15 cellular contexts compared by ENCODE assay signal in the genomic region with DNA sequence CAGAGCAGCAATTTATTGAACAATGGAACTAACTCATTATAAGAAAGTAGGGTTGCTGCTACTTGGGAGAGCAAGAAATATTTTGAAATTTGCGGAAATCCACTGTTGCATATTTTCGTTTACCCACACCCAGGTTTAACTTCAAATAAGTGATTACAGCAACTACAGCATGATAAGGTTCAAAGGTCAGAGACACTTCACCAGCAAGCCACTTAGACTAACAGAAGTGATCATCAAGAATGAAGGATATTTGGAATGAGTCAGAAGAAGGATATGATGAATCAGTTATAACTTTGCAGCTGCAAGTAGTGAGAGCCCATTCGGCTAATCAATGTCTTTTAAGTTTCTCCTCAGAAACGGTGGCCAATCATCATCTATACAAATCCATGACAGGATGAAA.
A peak's percentile ranks its signal among the peaks of the same experiment; 100 is the strongest.
DNase-seq lines count a peak whose midpoint lies in the region; ATAC-seq and TF ChIP-seq lines count a peak whose summit lies in the region.
"Had no signal": no experiment of that assay in that cellular context is flagged by ENCODE, and none has a peak within 500 bp of the region (broad histone marks: within the 10 kb centered on the region; RNA-seq: fewer than 3 reads in every experiment).

No MANE protein-coding gene starts in this region.

- ATAC-seq in HCT116: peak; percentile 66
- ATAC-seq in RWPE2 (ENCODE audit: low read depth): peak; percentile 72
- ATAC-seq in stimulated activated effector memory CD8-positive, alpha-beta T cell treated with anti-CD3 and anti-CD28 coated beads, Interleukin-12 subunit alpha, Interleukin-12 subunit beta, amount 100 ng/mL, for 72 hours: peak; percentile 37
- no peak for ATAC-seq in GM18498 (IDR thresholded peaks at IDR 0.05; ENCODE audit: unreplicated experiment)

- H3K27me3 ChIP-seq in HCT116 (ENCODE audit: insufficient read depth, low read length): no peaks in the 10 kb centered on the region
- no peaks in the 10 kb centered on the region for H3K27me3 ChIP-seq in RWPE2 (ENCODE audit: insufficient read depth, poor library complexity, severe bottlenecking)
- no peaks in the 10 kb centered on the region for H3K27me3 ChIP-seq in fibroblast of lung (ENCODE audit: control insufficient read depth, insufficient read depth, low read length)
- H3K27me3 ChIP-seq: cardiac muscle cell, ovary had no signal

- H3K36me3 ChIP-seq in HCT116 (ENCODE audit: control insufficient read depth in 1 of 2, insufficient read depth in 2 of 2, low read length in 2 of 2) (no peaks in the 10 kb centered on the region), RWPE2 (ENCODE audit: low read depth) (no peaks in the 10 kb centered on the region), fibroblast of lung (ENCODE audit: control insufficient read depth, insufficient read depth, low read length) (no peaks in the 10 kb centered on the region)
- H3K36me3 ChIP-seq: cardiac muscle cell, ovary had no signal

- H3K4me1 ChIP-seq in HCT116 (ENCODE audit: control insufficient read depth in 1 of 2, insufficient read depth in 2 of 2, low read length in 2 of 2): peaks cover 5 to 22% of the 10 kb centered on the region in 2 experiments; a peak in 2 of 4 replicates
- peaks cover 37% of the 10 kb centered on the region for H3K4me1 ChIP-seq in RWPE2 (ENCODE audit: insufficient read depth, poor library complexity, severe bottlenecking)
- H3K4me1 ChIP-seq in fibroblast of lung (ENCODE audit: control insufficient read depth, extremely low read depth, insufficient read depth, low read length): peaks cover 20% of the 10 kb centered on the region

- TF ChIP-seq RAD21 in HCT116 (IDR thresholded peaks at IDR 0.05; ENCODE audit: low read depth): no peak

- POLR2A ChIA-PET in HCT116 (lab: Charles Lee): interaction anchor here (1.3 kb wide), 1 partner anchor 10 kb away, joined by 3 read pairs; no protein-coding TSS in a partner anchor

- no peaks in the 10 kb centered on the region for H3K9me3 Mint-ChIP-seq in stimulated activated effector memory CD8-positive, alpha-beta T cell treated with anti-CD3 and anti-CD28 coated beads, Interleukin-12 subunit alpha, Interleukin-12 subunit beta, amount 100 ng/mL, for 72 hours
- H3K9me3 Mint-ChIP-seq: activated naive CD4-positive, alpha-beta T cell treated with anti-CD3 and anti-CD28 coated beads, Interleukin-2, amount 50 U/mL, for 24 hours had no signal

- no peak for TF ChIP-seq POLR2A in HCT116 (IDR thresholded peaks at IDR 0.05; ENCODE audit: borderline replicate concordance, extremely low read depth, insufficient read depth, insufficient read length)

- no peak overlapping the region for H3K27ac Mint-ChIP-seq in stimulated activated effector memory CD8-positive, alpha-beta T cell treated with anti-CD3 and anti-CD28 coated beads, Interleukin-12 subunit alpha, Interleukin-12 subunit beta, amount 100 ng/mL, for 72 hours
- H3K27ac Mint-ChIP-seq: activated naive CD4-positive, alpha-beta T cell treated with anti-CD3 and anti-CD28 coated beads, Interleukin-2, amount 50 U/mL, for 24 hours; CD14-positive monocyte had no signal

- no peak for DNase-seq in HCT116 (ENCODE audit: low read depth, low spot score)
- DNase-seq in RWPE2 (ENCODE audit: low spot score): no peak
- peak; percentile 53 to 92 for DNase-seq in fibroblast of lung (ENCODE audit: low read depth in 2 of 2)
- no peak for DNase-seq in stimulated activated effector memory CD8-positive, alpha-beta T cell treated with anti-CD3 and anti-CD28 coated beads, Interleukin-12 subunit alpha, Interleukin-12 subunit beta, amount 100 ng/mL, for 72 hours (ENCODE audit: low spot score in 2 of 2)
- DNase-seq in GM10266 (ENCODE audit: extremely low spot score): no peak
- no peak for DNase-seq in NCI-H2171 treated with DMSO at 0.1 percent for 48 hours (lab: John Stamatoyannopoulos, UW)
- DNase-seq: activated CD4-positive, alpha-beta T cell treated with anti-CD3 and anti-CD28 coated beads, Interleukin-2, amount 50 U/mL, for 4 hours; DMS79; NCI-H1694 treated with DMSO at 0.1 percent for 48 hours; ovary had no signal

- peak overlapping the region; percentile 56 for H3K4me2 ChIP-seq in HCT116 (ENCODE audit: low read length)
- peak overlapping the region; percentile 66 for H3K4me2 ChIP-seq in fibroblast of lung (ENCODE audit: extremely low read depth, insufficient read depth, low read length)
- H3K4me2 ChIP-seq: smooth muscle cell had no signal

- H3K9ac ChIP-seq in HCT116 (ENCODE audit: low read length) (no peak overlapping the region), fibroblast of lung (ENCODE audit: insufficient read depth, low read length) (no peak overlapping the region)

- H3K4me3 Mint-ChIP-seq in stimulated activated effector memory CD8-positive, alpha-beta T cell treated with anti-CD3 and anti-CD28 coated beads, Interleukin-12 subunit alpha, Interleukin-12 subunit beta, amount 100 ng/mL, for 72 hours: no peak overlapping the region
- H3K4me3 Mint-ChIP-seq: activated naive CD4-positive, alpha-beta T cell treated with anti-CD3 and anti-CD28 coated beads, Interleukin-2, amount 50 U/mL, for 24 hours; CD14-positive monocyte had no signal

- H3K27ac ChIP-seq in HCT116 (ENCODE audit: low read depth, low read length) (no peak overlapping the region), RWPE2 (ENCODE audit: poor library complexity, severe bottlenecking) (peak overlapping the region; percentile 97), fibroblast of lung (ENCODE audit: insufficient read depth, low read length) (peak overlapping the region; percentile 55)
- H3K27ac ChIP-seq: cardiac muscle cell, ovary had no signal

- no peaks in the 10 kb centered on the region for H3K4me1 Mint-ChIP-seq in stimulated activated effector memory CD8-positive, alpha-beta T cell treated with anti-CD3 and anti-CD28 coated beads, Interleukin-12 subunit alpha, Interleukin-12 subunit beta, amount 100 ng/mL, for 72 hours
- H3K4me1 Mint-ChIP-seq: activated naive CD4-positive, alpha-beta T cell treated with anti-CD3 and anti-CD28 coated beads, Interleukin-2, amount 50 U/mL, for 24 hours; CD14-positive monocyte had no signal

- H3K9me3 ChIP-seq in HCT116 (ENCODE audit: control insufficient read depth in 1 of 2, insufficient read depth in 1 of 2, low read depth in 1 of 2, low read length in 2 of 2): no peaks in the 10 kb centered on the region
- H3K9me3 ChIP-seq in RWPE2 (ENCODE audit: severe bottlenecking): peaks cover 4% of the 10 kb centered on the region
- no peaks in the 10 kb centered on the region for H3K9me3 ChIP-seq in fibroblast of lung (ENCODE audit: control insufficient read depth, insufficient read depth, low read depth, low read length)
- H3K9me3 ChIP-seq: ovary had no signal

- H3K36me3 Mint-ChIP-seq in stimulated activated effector memory CD8-positive, alpha-beta T cell treated with anti-CD3 and anti-CD28 coated beads, Interleukin-12 subunit alpha, Interleukin-12 subunit beta, amount 100 ng/mL, for 72 hours: no peaks in the 10 kb centered on the region
- H3K36me3 Mint-ChIP-seq: activated naive CD4-positive, alpha-beta T cell treated with anti-CD3 and anti-CD28 coated beads, Interleukin-2, amount 50 U/mL, for 24 hours; CD14-positive monocyte had no signal

- H2AFZ ChIP-seq in HCT116 (ENCODE audit: low read depth, low read length, poor library complexity, severe bottlenecking): peak overlapping the region; percentile 47
- no peak overlapping the region for H2AFZ ChIP-seq in fibroblast of lung (ENCODE audit: low read length)

- BruUV-seq in HCT116 (replicated peaks; lab: Mats Ljungman, UMichigan): no TSS peak

- RAD21 ChIA-PET in HCT116 (lab: Charles Lee; ENCODE audit: low non-redundant PET in 1 of 2, low total read pairs in 2 of 2, uncharacterized antibody in 2 of 2, unreplicated experiment in 2 of 2): no interaction called here

- CTCF ChIA-PET in HCT116 (lab: Charles Lee): no interaction called here

- H4K20me1 ChIP-seq in HCT116 (ENCODE audit: insufficient read depth) (no peaks in the 10 kb centered on the region), fibroblast of lung (ENCODE audit: control insufficient read depth, extremely low read depth, insufficient read depth, low read length) (no peaks in the 10 kb centered on the region)

- H3K79me2 ChIP-seq in HCT116 (ENCODE audit: insufficient read depth, low read length) (no peaks in the 10 kb centered on the region), fibroblast of lung (ENCODE audit: control insufficient read depth, insufficient read depth, low read length) (no peaks in the 10 kb centered on the region)

- no peak for TF ChIP-seq CTCF in HCT116 (IDR thresholded peaks at IDR 0.05 in 2 of 3, conservative IDR thresholded peaks at IDR 0.05 in 1 of 3; ENCODE audit: borderline replicate concordance in 1 of 3, insufficient read depth in 1 of 3, low read depth in 2 of 3, low read length in 2 of 3)
- no peak for TF ChIP-seq CTCF in RWPE2 (IDR thresholded peaks at IDR 0.05; ENCODE audit: poor library complexity, severe bottlenecking)
- no peak for TF ChIP-seq CTCF in fibroblast of lung (conservative IDR thresholded peaks at IDR 0.05 in 1 of 2, IDR thresholded peaks at IDR 0.05 in 1 of 2; ENCODE audit: low read depth in 1 of 2, low read length in 2 of 2)
- no peak for TF ChIP-seq CTCF in GM10266 (IDR thresholded peaks at IDR 0.05; ENCODE audit: control insufficient read depth, insufficient read depth, low read depth, missing control alignments)

- no peaks in the 10 kb centered on the region for H3K9me2 ChIP-seq in HCT116 (ENCODE audit: insufficient read depth)

- intact Hi-C loops in HCT116 (cut with micrococcal nuclease): no loop called here

- H3K4me3 ChIP-seq in HCT116 (replicated peaks in 1 of 2; ENCODE audit: low read depth in 1 of 2, low read length in 2 of 2): peak overlapping the region in 1 of 2 experiments; percentile 23; a peak in 1 of 4 replicates
- no peak overlapping the region for H3K4me3 ChIP-seq in RWPE2 (ENCODE audit: severe bottlenecking)
- no peak overlapping the region for H3K4me3 ChIP-seq in fibroblast of lung (replicated peaks in 1 of 4; ENCODE audit: control extremely low read depth in 1 of 4, insufficient read depth in 1 of 4, low read depth in 3 of 4, low read length in 4 of 4)
- H3K4me3 ChIP-seq: cardiac muscle cell, ovary, smooth muscle cell had no signal

TF ChIP-seq in HCT116, 20 proteins besides CTCF, POLR2A, EP300 and RAD21:
- no peak for TF ChIP-seq SRF (IDR thresholded peaks at IDR 0.05; ENCODE audit: low read depth)
- TF ChIP-seq FOSL1 (IDR thresholded peaks at IDR 0.05; ENCODE audit: low read depth): peak; percentile 31; the same call in 1 of the 2 replicates

Comparison
In these comparisons a context has a peak if more than half of its experiments do, and no peak if none do; other contexts are left out.
1. DNase-seq: peak in fibroblast of lung (2 of 2); none in HCT116 (single experiment), RWPE2 (single experiment), stimulated activated effector memory CD8-positive, alpha-beta T cell treated with anti-CD3 and anti-CD28 coated beads, Interleukin-12 subunit alpha, Interleukin-12 subunit beta, amount 100 ng/mL, for 72 hours (0 of 2), GM10266 (single experiment) and NCI-H2171 treated with DMSO at 0.1 percent for 48 hours (single experiment).